Comparison of ENCODE assay signal across 17 cellular contexts in genomic region chr16:634051-634670, GRCh38. TPM values are rescaled to one million over a fixed set of nuclear protein-coding genes. Genes with fewer than 3 reads are reported as not detected.
DNase-seq lines count a peak whose midpoint lies in the region; ATAC-seq and TF ChIP-seq lines count a peak whose summit lies in the region.
"Had no signal": no experiment of that assay in that cellular context is flagged by ENCODE, and none has a peak within 500 bp of the region (broad histone marks: within the 10 kb centered on the region; RNA-seq: fewer than 3 reads in every experiment).

No MANE protein-coding gene starts in this region.

- H3K9me3 Mint-ChIP-seq in activated naive CD4-positive, alpha-beta T cell treated with anti-CD3 and anti-CD28 coated beads for 36 hours, result no peaks in the 10 kb centered on the region
- peaks cover 0 to 2% of the 10 kb centered on the region in 2 donors for H3K9me3 Mint-ChIP-seq in effector memory CD8-positive, alpha-beta T cell
- H3K9me3 Mint-ChIP-seq in stimulated activated memory B cell treated with anti-CD40 and anti-IgM and Interleukin-4, amounts not matched to agents 10 μg/mL and 1 μg/mL and 100 μg/mL, for 72 hours, result no peaks in the 10 kb centered on the region

- H3K27me3 ChIP-seq in upper lobe of right lung, result no peaks in the 10 kb centered on the region
- H3K27me3 ChIP-seq: body of pancreas had no signal

- no peak for TF ChIP-seq CTCF in upper lobe of right lung (IDR thresholded peaks at IDR 0.05)

- H3K9me3 ChIP-seq in T-helper 17 cell (ENCODE audit: control insufficient read depth, low read length, poor library complexity, severe bottlenecking) (no peaks in the 10 kb centered on the region), upper lobe of right lung (no peaks in the 10 kb centered on the region)
- H3K9me3 ChIP-seq: body of pancreas, left ventricle myocardium inferior, tibial artery had no signal

- peaks cover 3% of the 10 kb centered on the region for H3K36me3 ChIP-seq in upper lobe of right lung

- peaks cover 23% of the 10 kb centered on the region for H3K4me1 ChIP-seq in upper lobe of right lung

- ATAC-seq in T-helper 17 cell (no peak), upper lobe of right lung (no peak)
- no peak for ATAC-seq in effector memory CD8-positive, alpha-beta T cell (replicated peaks)
- ATAC-seq in stimulated activated memory B cell treated with anti-CD40 and anti-IgM and Interleukin-4, amounts not matched to agents 10 μg/mL and 1 μg/mL and 100 μg/mL, for 72 hours, result no peak
- ATAC-seq: activated CD4-positive, CD25-positive, alpha-beta regulatory T cell treated with anti-CD3 and anti-CD28 coated beads, Interleukin-2, amount 50 U/mL, for 24 hours; body of pancreas; PC-3; right cardiac atrium had no signal

- H3K27ac Mint-ChIP-seq in activated naive CD4-positive, alpha-beta T cell treated with anti-CD3 and anti-CD28 coated beads for 36 hours, result no peak overlapping the region
- H3K27ac Mint-ChIP-seq in T-helper 17 cell, result no peak overlapping the region
- H3K27ac Mint-ChIP-seq in effector memory CD8-positive, alpha-beta T cell, result no peak overlapping the region
- no peak overlapping the region for H3K27ac Mint-ChIP-seq in stimulated activated memory B cell treated with anti-CD40 and anti-IgM and Interleukin-4, amounts not matched to agents 10 μg/mL and 1 μg/mL and 100 μg/mL, for 72 hours

- H3K27me3 Mint-ChIP-seq in activated naive CD4-positive, alpha-beta T cell treated with anti-CD3 and anti-CD28 coated beads for 36 hours (ENCODE audit: low read depth), result no peaks in the 10 kb centered on the region
- H3K27me3 Mint-ChIP-seq in T-helper 17 cell, result peaks cover 7% of the 10 kb centered on the region
- H3K27me3 Mint-ChIP-seq in effector memory CD8-positive, alpha-beta T cell, result peaks cover 0 to 6% of the 10 kb centered on the region in 2 donors
- no peaks in the 10 kb centered on the region for H3K27me3 Mint-ChIP-seq in stimulated activated memory B cell treated with anti-CD40 and anti-IgM and Interleukin-4, amounts not matched to agents 10 μg/mL and 1 μg/mL and 100 μg/mL, for 72 hours

- H3K4me3 Mint-ChIP-seq in activated naive CD4-positive, alpha-beta T cell treated with anti-CD3 and anti-CD28 coated beads for 36 hours, result peak overlapping the region; percentile 45
- H3K4me3 Mint-ChIP-seq in T-helper 17 cell, result peak overlapping the region; percentile 79
- H3K4me3 Mint-ChIP-seq in effector memory CD8-positive, alpha-beta T cell, result peak overlapping the region; percentile 69 to 76
- peak overlapping the region; percentile 60 for H3K4me3 Mint-ChIP-seq in stimulated activated memory B cell treated with anti-CD40 and anti-IgM and Interleukin-4, amounts not matched to agents 10 μg/mL and 1 μg/mL and 100 μg/mL, for 72 hours

- peaks cover 15% of the 10 kb centered on the region for H3K4me1 Mint-ChIP-seq in activated naive CD4-positive, alpha-beta T cell treated with anti-CD3 and anti-CD28 coated beads for 36 hours (ENCODE audit: low read depth)
- H3K4me1 Mint-ChIP-seq in T-helper 17 cell, result peaks cover 9% of the 10 kb centered on the region
- peaks cover 7 to 11% of the 10 kb centered on the region in 2 donors for H3K4me1 Mint-ChIP-seq in effector memory CD8-positive, alpha-beta T cell (ENCODE audit: low read depth in 2 of 2)
- H3K4me1 Mint-ChIP-seq in stimulated activated memory B cell treated with anti-CD40 and anti-IgM and Interleukin-4, amounts not matched to agents 10 μg/mL and 1 μg/mL and 100 μg/mL, for 72 hours, result peaks cover 42% of the 10 kb centered on the region

- DNase-seq in activated naive CD4-positive, alpha-beta T cell treated with anti-CD3 and anti-CD28 coated beads for 36 hours, result no peak
- DNase-seq in activated naive CD4-positive, alpha-beta T cell treated with Interleukin-2 at 50 U/mL for 16 hours, result no peak
- DNase-seq in T-helper 17 cell (no peak), T1000 (lab: John Stamatoyannopoulos, UW) (no peak), germinal center (ENCODE audit: low spot score) (no peak), upper lobe of right lung (no peak)
- DNase-seq in effector memory CD8-positive, alpha-beta T cell, result no peak
- DNase-seq: activated effector memory CD4-positive, alpha-beta T cell treated with Interleukin-2 at 50 U/mL for 16 hours; body of pancreas; left ventricle myocardium inferior; NCI-H1436 treated with DMSO at 0.1 percent for 48 hours; PC-3; stimulated activated CD4-positive, alpha-beta T cell treated with anti-CD3 and anti-CD28 coated beads, Interleukin-2, amount 100 ng/mL, for 24 hours; tibial artery had no signal

- CTCF ChIA-PET in activated naive CD4-positive, alpha-beta T cell treated with anti-CD3 and anti-CD28 coated beads for 36 hours (lab: Charles Lee), result interaction anchor here (0.6 kb wide), 1 partner anchor 212 kb away, joined by 3 read pairs; no protein-coding TSS in a partner anchor

- no peak overlapping the region for H3K27ac ChIP-seq in upper lobe of right lung
- H3K27ac ChIP-seq: body of pancreas, left ventricle myocardium inferior, tibial artery had no signal

- no peak overlapping the region for H3K4me3 ChIP-seq in upper lobe of right lung
- H3K4me3 ChIP-seq: body of pancreas had no signal

- peaks cover 11% of the 10 kb centered on the region for H3K36me3 Mint-ChIP-seq in activated naive CD4-positive, alpha-beta T cell treated with anti-CD3 and anti-CD28 coated beads for 36 hours (ENCODE audit: low read depth)
- peaks cover 2% of the 10 kb centered on the region for H3K36me3 Mint-ChIP-seq in T-helper 17 cell (ENCODE audit: low read depth)
- H3K36me3 Mint-ChIP-seq in effector memory CD8-positive, alpha-beta T cell (ENCODE audit: insufficient read depth), result peaks cover 24% of the 10 kb centered on the region
- H3K36me3 Mint-ChIP-seq in stimulated activated memory B cell treated with anti-CD40 and anti-IgM and Interleukin-4, amounts not matched to agents 10 μg/mL and 1 μg/mL and 100 μg/mL, for 72 hours, result no peaks in the 10 kb centered on the region

- intact Hi-C loops in activated naive CD4-positive, alpha-beta T cell treated with anti-CD3 and anti-CD28 coated beads for 36 hours (cut with micrococcal nuclease), result no loop called here
- intact Hi-C loops in upper lobe of right lung (cut with DNase I), result no loop called here

RNA-seq across cellular contexts. Expression of gene METTL26, which starts 1.9 kb away (rescaled TPM):
- 100 to 1,000 TPM; 121 to 122 TPM for total RNA-seq in activated naive CD4-positive, alpha-beta T cell treated with anti-CD3 and anti-CD28 coated beads for 36 hours
- total RNA-seq in T-helper 17 cell, result 10 to 100 TPM; 39.2 to 40.4 TPM
- 53.5 TPM for total RNA-seq in upper lobe of right lung

RNA-seq across cellular contexts. Expression of gene WFIKKN1, which starts 3.4 kb away (rescaled TPM):
- total RNA-seq in activated naive CD4-positive, alpha-beta T cell treated with anti-CD3 and anti-CD28 coated beads for 36 hours, result under 1 TPM; 0.10 to 0.25 TPM
- under 1 TPM; 0.10 to 0.18 TPM for total RNA-seq in T-helper 17 cell
- 1.5 TPM for total RNA-seq in upper lobe of right lung

RNA-seq across cellular contexts. Expression of gene MCRIP2, which starts 7.5 kb away (rescaled TPM):
- total RNA-seq in activated naive CD4-positive, alpha-beta T cell treated with anti-CD3 and anti-CD28 coated beads for 36 hours, result 10 to 100 TPM; 31.5 to 35.2 TPM
- total RNA-seq in T-helper 17 cell (10 to 100 TPM; 15.7 to 17.1 TPM), upper lobe of right lung (57.9 TPM)

RNA-seq across cellular contexts. Expression of gene WDR90, which starts 15.0 kb away (rescaled TPM):
- 10 to 100 TPM; 65.9 to 66.9 TPM for total RNA-seq in activated naive CD4-positive, alpha-beta T cell treated with anti-CD3 and anti-CD28 coated beads for 36 hours
- total RNA-seq in T-helper 17 cell, result 10 to 100 TPM; 11.1 to 15.3 TPM
- total RNA-seq in upper lobe of right lung, result 23.2 TPM

RNA-seq across cellular contexts. Expression of gene RHOT2, which starts 33.8 kb away (rescaled TPM):
- total RNA-seq in activated naive CD4-positive, alpha-beta T cell treated with anti-CD3 and anti-CD28 coated beads for 36 hours, result 10 to 100 TPM; 81.9 to 84.0 TPM
- total RNA-seq in T-helper 17 cell, result 100 to 1,000 TPM; 190 to 203 TPM
- total RNA-seq in upper lobe of right lung, result 92.5 TPM
